Comparison of ENCODE assay signal across 28 cellular contexts in genomic region chr9:6771722-6772121, GRCh38.
"Had no signal": no experiment of that assay in that cellular context is flagged by ENCODE, and none has a peak within 500 bp of the region (broad histone marks: within the 10 kb centered on the region; RNA-seq: fewer than 3 reads in every experiment).

No MANE protein-coding gene starts in this region.

- H3K36me3 ChIP-seq: brain microvascular endothelial cell, gastrocnemius medialis, thoracic aorta had no signal

- H3K4me1 Mint-ChIP-seq: nephron had no signal

- H3K27me3 ChIP-seq: brain microvascular endothelial cell, dorsolateral prefrontal cortex, gastrocnemius medialis had no signal

- H3K27ac Mint-ChIP-seq: activated T-helper 17 cell treated with anti-CD3 and anti-CD28 coated beads, Interleukin-2, amount 50 U/mL, for 72 hours; nephron; progenitor cell of endocrine pancreas; stimulated activated effector memory CD8-positive, alpha-beta T cell treated with anti-CD3 and anti-CD28 coated beads, Interleukin-12 subunit alpha, Interleukin-12 subunit beta, amount 100 ng/mL, for 72 hours; stimulated activated naive CD8-positive, alpha-beta T cell treated with anti-CD3 and anti-CD28 coated beads, Interleukin-15, Interleukin-2, amounts not matched to agents 100 ng/mL and 50 ng/mL, for 24 hours had no signal

- H3K9me3 Mint-ChIP-seq: activated T-cell treated with anti-CD3 and anti-CD28 coated beads, Interleukin-2, amount 50 U/mL, for 4 hours; activated T-helper 17 cell treated with anti-CD3 and anti-CD28 coated beads, Interleukin-2, amount 50 U/mL, for 72 hours; nephron; stimulated activated effector memory CD8-positive, alpha-beta T cell treated with anti-CD3 and anti-CD28 coated beads, Interleukin-12 subunit alpha, Interleukin-12 subunit beta, amount 100 ng/mL, for 72 hours; stimulated activated naive CD8-positive, alpha-beta T cell treated with anti-CD3 and anti-CD28 coated beads, Interleukin-15, Interleukin-2, amounts not matched to agents 100 ng/mL and 50 ng/mL, for 24 hours had no signal

- H3K9me3 ChIP-seq: gastrocnemius medialis, thoracic aorta had no signal

- H3K27ac ChIP-seq: brain microvascular endothelial cell, coronary artery, dorsolateral prefrontal cortex, gastrocnemius medialis, thoracic aorta had no signal

- H3K27me3 Mint-ChIP-seq: activated T-helper 17 cell treated with anti-CD3 and anti-CD28 coated beads, Interleukin-2, amount 50 U/mL, for 72 hours; progenitor cell of endocrine pancreas; stimulated activated naive CD8-positive, alpha-beta T cell treated with anti-CD3 and anti-CD28 coated beads, Interleukin-15, Interleukin-2, amounts not matched to agents 100 ng/mL and 50 ng/mL, for 24 hours had no signal

- H3K4me3 ChIP-seq: coronary artery, dorsolateral prefrontal cortex, gastrocnemius medialis, thoracic aorta had no signal

- DNase-seq: activated CD4-positive, alpha-beta T cell treated with anti-CD3 and anti-CD28 coated beads for 4 hours; activated CD4-positive, alpha-beta T cell treated with anti-CD3 and anti-CD28 coated beads, Interleukin-2, amount 50 U/mL, for 48 hours; activated CD4-positive, CD25-positive, alpha-beta regulatory T cell; activated CD8-positive, alpha-beta memory T cell treated with anti-CD3 and anti-CD28 coated beads, Interleukin-2, amount 50 U/mL, for 48 hours; activated gamma-delta T cell treated with Interleukin-2 at 50 U/mL for 16 hours; activated naive CD4-positive, alpha-beta T cell treated with anti-CD3 and anti-CD28 coated beads, Interleukin-2, amount 50 U/mL, for 16 hours; activated T-cell treated with anti-CD3 and anti-CD28 coated beads, Interleukin-2, amount 50 U/mL, for 4 hours; amniotic stem cell; brain microvascular endothelial cell; dorsolateral prefrontal cortex; effector memory CD4-positive, alpha-beta T cell; erythroblast; gastrocnemius medialis; glutamatergic neuron; islet precursor cell; left ventricle myocardium superior; retina; small intestine; stimulated activated CD4-positive, alpha-beta T cell treated with anti-CD3 and anti-CD28 coated beads, Interleukin-4, amount 100 ng/mL, for 24 hours; trophoblast cell had no signal

- ATAC-seq: activated T-cell treated with anti-CD3 and anti-CD28 coated beads, Interleukin-2, amount 50 U/mL, for 4 hours; activated T-helper 17 cell treated with anti-CD3 and anti-CD28 coated beads, Interleukin-2, amount 50 U/mL, for 72 hours; gastrocnemius medialis; left ventricle myocardium superior; sciatic nerve; stimulated activated effector memory CD8-positive, alpha-beta T cell treated with anti-CD3 and anti-CD28 coated beads, Interleukin-12 subunit alpha, Interleukin-12 subunit beta, amount 100 ng/mL, for 72 hours had no signal

- H3K4me3 Mint-ChIP-seq: activated T-cell treated with anti-CD3 and anti-CD28 coated beads, Interleukin-2, amount 50 U/mL, for 4 hours; activated T-helper 17 cell treated with anti-CD3 and anti-CD28 coated beads, Interleukin-2, amount 50 U/mL, for 72 hours; nephron; stimulated activated effector memory CD8-positive, alpha-beta T cell treated with anti-CD3 and anti-CD28 coated beads, Interleukin-12 subunit alpha, Interleukin-12 subunit beta, amount 100 ng/mL, for 72 hours; stimulated activated naive CD8-positive, alpha-beta T cell treated with anti-CD3 and anti-CD28 coated beads, Interleukin-15, Interleukin-2, amounts not matched to agents 100 ng/mL and 50 ng/mL, for 24 hours had no signal
